ENCODE assay signal across 20 cellular contexts in genomic region chr1:17732475-17732874, GRCh38. TPM values are rescaled to one million over a fixed set of nuclear protein-coding genes. Genes with fewer than 3 reads are reported as not detected.
A peak's percentile ranks its signal among the peaks of the same experiment; 100 is the strongest.
DNase-seq lines count a peak whose midpoint lies in the region; ATAC-seq and TF ChIP-seq lines count a peak whose summit lies in the region.
"Had no signal": no experiment of that assay in that cellular context is flagged by ENCODE, and none has a peak within 500 bp of the region (broad histone marks: within the 10 kb centered on the region; RNA-seq: fewer than 3 reads in every experiment).

No MANE protein-coding gene starts in this region.

- no peaks in the 10 kb centered on the region for H4K20me1 ChIP-seq in HCT116 (ENCODE audit: insufficient read depth)

- peaks cover 0 to 5% of the 10 kb centered on the region in 2 donors for H3K27me3 Mint-ChIP-seq in stimulated activated naive B cell treated with anti-CD40 and anti-IgM and Interleukin-4, amounts not matched to agents 10 μg/mL and 1 μg/mL and 100 μg/mL, for 72 hours
- H3K27me3 Mint-ChIP-seq: activated naive CD8-positive, alpha-beta T cell treated with anti-CD3 and anti-CD28 coated beads for 36 hours; stimulated activated naive CD8-positive, alpha-beta T cell treated with anti-CD3 and anti-CD28 coated beads, Interleukin-15, amount 100 ng/mL, for 72 hours had no signal

- H3K9ac ChIP-seq in HCT116 (ENCODE audit: low read length), result no peak overlapping the region

- no peaks in the 10 kb centered on the region for H3K36me3 ChIP-seq in HCT116 (ENCODE audit: control insufficient read depth in 1 of 2, insufficient read depth in 2 of 2, low read length in 2 of 2)
- H3K36me3 ChIP-seq: esophagus squamous epithelium, upper lobe of left lung had no signal

- H3K4me3 Mint-ChIP-seq in stimulated activated naive B cell treated with anti-CD40 and anti-IgM and Interleukin-4, amounts not matched to agents 10 μg/mL and 1 μg/mL and 100 μg/mL, for 72 hours, result no peak overlapping the region
- H3K4me3 Mint-ChIP-seq: activated CD4-positive, alpha-beta memory T cell treated with anti-CD3 and anti-CD28 coated beads for 36 hours; activated naive CD8-positive, alpha-beta T cell treated with anti-CD3 and anti-CD28 coated beads for 36 hours; activated T-cell treated with anti-CD3 and anti-CD28 coated beads, Interleukin-2, amount 50 U/mL, for 4 hours; CD8-positive, alpha-beta memory T cell; stimulated activated naive CD8-positive, alpha-beta T cell treated with anti-CD3 and anti-CD28 coated beads, Interleukin-15, amount 100 ng/mL, for 72 hours had no signal

- no peaks in the 10 kb centered on the region for H3K79me2 ChIP-seq in HCT116 (ENCODE audit: insufficient read depth, low read length)

- no peak overlapping the region for H3K4me3 ChIP-seq in HCT116 (replicated peaks in 1 of 2; ENCODE audit: low read depth in 1 of 2, low read length in 2 of 2)
- H3K4me3 ChIP-seq in foreskin fibroblast (ENCODE audit: low read depth in 1 of 2, low read length in 2 of 2), result no peak overlapping the region
- no peak overlapping the region for H3K4me3 ChIP-seq in coronary artery
- H3K4me3 ChIP-seq: A549, esophagus squamous epithelium, upper lobe of left lung had no signal

- TF ChIP-seq CTCF in HCT116 (IDR thresholded peaks at IDR 0.05 in 2 of 3, conservative IDR thresholded peaks at IDR 0.05 in 1 of 3; ENCODE audit: borderline replicate concordance in 1 of 3, insufficient read depth in 1 of 3, low read depth in 2 of 3, low read length in 2 of 3), result no peak
- TF ChIP-seq CTCF in foreskin fibroblast (IDR thresholded peaks at IDR 0.05; ENCODE audit: low read depth, low read length), result no peak
- no peak for TF ChIP-seq CTCF in coronary artery (IDR thresholded peaks at IDR 0.05)

- peaks cover 9 to 11% of the 10 kb centered on the region in 2 donors for H3K9me3 Mint-ChIP-seq in stimulated activated naive B cell treated with anti-CD40 and anti-IgM and Interleukin-4, amounts not matched to agents 10 μg/mL and 1 μg/mL and 100 μg/mL, for 72 hours
- H3K9me3 Mint-ChIP-seq: activated CD4-positive, alpha-beta memory T cell treated with anti-CD3 and anti-CD28 coated beads for 36 hours; activated naive CD8-positive, alpha-beta T cell treated with anti-CD3 and anti-CD28 coated beads for 36 hours; activated T-cell treated with anti-CD3 and anti-CD28 coated beads, Interleukin-2, amount 50 U/mL, for 4 hours; stimulated activated naive CD8-positive, alpha-beta T cell treated with anti-CD3 and anti-CD28 coated beads, Interleukin-15, amount 100 ng/mL, for 72 hours had no signal

- ATAC-seq in HCT116 (peak; percentile 55; the same call in 1 of the 2 replicates), SK-N-SH treated with all-trans-retinoic acid at 6 μM for 48 hours (peak; percentile 59), HG03442 (IDR thresholded peaks at IDR 0.05; ENCODE audit: unreplicated experiment) (no peak), GM19324 (IDR thresholded peaks at IDR 0.05; ENCODE audit: low FRiP score, unreplicated experiment) (no peak)
- ATAC-seq in stimulated activated naive B cell treated with anti-CD40 and anti-IgM and Interleukin-4, amounts not matched to agents 10 μg/mL and 1 μg/mL and 100 μg/mL, for 72 hours (replicated peaks), result no peak
- ATAC-seq: A549; activated T-cell treated with anti-CD3 and anti-CD28 coated beads, Interleukin-2, amount 50 U/mL, for 4 hours; stimulated activated naive CD8-positive, alpha-beta T cell treated with anti-CD3 and anti-CD28 coated beads, Interleukin-15, amount 100 ng/mL, for 72 hours had no signal

- no peaks in the 10 kb centered on the region for H3K36me3 Mint-ChIP-seq in stimulated activated naive B cell treated with anti-CD40 and anti-IgM and Interleukin-4, amounts not matched to agents 10 μg/mL and 1 μg/mL and 100 μg/mL, for 72 hours
- H3K36me3 Mint-ChIP-seq: activated CD4-positive, alpha-beta memory T cell treated with anti-CD3 and anti-CD28 coated beads for 36 hours; activated naive CD8-positive, alpha-beta T cell treated with anti-CD3 and anti-CD28 coated beads for 36 hours; CD8-positive, alpha-beta memory T cell had no signal

- no peaks in the 10 kb centered on the region for H3K27me3 ChIP-seq in HCT116 (ENCODE audit: insufficient read depth, low read length)
- H3K27me3 ChIP-seq: upper lobe of left lung had no signal

- no TSS peak for BruUV-seq in HCT116 (replicated peaks; lab: Mats Ljungman, UMichigan)

- H3K27ac Mint-ChIP-seq in stimulated activated naive B cell treated with anti-CD40 and anti-IgM and Interleukin-4, amounts not matched to agents 10 μg/mL and 1 μg/mL and 100 μg/mL, for 72 hours, result no peak overlapping the region
- H3K27ac Mint-ChIP-seq: activated CD4-positive, alpha-beta memory T cell treated with anti-CD3 and anti-CD28 coated beads for 36 hours; activated naive CD8-positive, alpha-beta T cell treated with anti-CD3 and anti-CD28 coated beads for 36 hours; CD8-positive, alpha-beta memory T cell; stimulated activated naive CD8-positive, alpha-beta T cell treated with anti-CD3 and anti-CD28 coated beads, Interleukin-15, amount 100 ng/mL, for 72 hours had no signal

- H3K27ac ChIP-seq in HCT116 (ENCODE audit: low read depth, low read length), result no peak overlapping the region
- H3K27ac ChIP-seq in coronary artery, result no peak overlapping the region
- H3K27ac ChIP-seq: A549, esophagus squamous epithelium, upper lobe of left lung had no signal

- peaks cover 0 to 7% of the 10 kb centered on the region in 2 experiments; a peak in 2 of 4 replicates for H3K4me1 ChIP-seq in HCT116 (ENCODE audit: control insufficient read depth in 1 of 2, insufficient read depth in 2 of 2, low read length in 2 of 2)
- H3K4me1 ChIP-seq: A549, esophagus squamous epithelium, upper lobe of left lung had no signal

- H3K9me3 ChIP-seq in HCT116 (ENCODE audit: control insufficient read depth in 1 of 2, insufficient read depth in 1 of 2, low read depth in 1 of 2, low read length in 2 of 2), result no peaks in the 10 kb centered on the region
- H3K9me3 ChIP-seq: A549, esophagus squamous epithelium, upper lobe of left lung had no signal

- DNase-seq in AG08395 (ENCODE audit: low spot score) (peak; percentile 77), HCT116 (ENCODE audit: low read depth, low spot score) (no peak), foreskin fibroblast (peak; percentile 46 to 66), coronary artery (ENCODE audit: low spot score) (no peak)
- no peak for DNase-seq in stimulated activated naive B cell treated with anti-CD40 and anti-IgM and Interleukin-4, amounts not matched to agents 10 μg/mL and 1 μg/mL and 100 μg/mL, for 72 hours
- DNase-seq: activated CD4-positive, alpha-beta memory T cell treated with anti-CD3 and anti-CD28 coated beads for 36 hours; activated naive CD8-positive, alpha-beta T cell treated with anti-CD3 and anti-CD28 coated beads for 36 hours; activated T-cell treated with anti-CD3 and anti-CD28 coated beads, Interleukin-2, amount 50 U/mL, for 4 hours; CD8-positive, alpha-beta memory T cell; DMS79 treated with DMSO at 0.1 percent for 48 hours; esophagus squamous epithelium; NCI-H1048; NCI-H748 treated with DMSO at 0.1 percent for 48 hours; stimulated activated naive CD8-positive, alpha-beta T cell treated with anti-CD3 and anti-CD28 coated beads, Interleukin-15, amount 100 ng/mL, for 72 hours; upper lobe of left lung had no signal

- H3K4me2 ChIP-seq in HCT116 (ENCODE audit: low read length), result peak overlapping the region; percentile 19; the same call in 1 of the 2 replicates
- H3K4me2 ChIP-seq: A549 had no signal

- H3K4me1 Mint-ChIP-seq in stimulated activated naive B cell treated with anti-CD40 and anti-IgM and Interleukin-4, amounts not matched to agents 10 μg/mL and 1 μg/mL and 100 μg/mL, for 72 hours, result no peaks in the 10 kb centered on the region
- H3K4me1 Mint-ChIP-seq: activated naive CD8-positive, alpha-beta T cell treated with anti-CD3 and anti-CD28 coated beads for 36 hours; CD8-positive, alpha-beta memory T cell; stimulated activated naive CD8-positive, alpha-beta T cell treated with anti-CD3 and anti-CD28 coated beads, Interleukin-15, amount 100 ng/mL, for 72 hours had no signal

- CTCF ChIA-PET in HCT116 (lab: Charles Lee), result interaction anchor here (1.4 kb wide), 1 partner anchor 21 kb away, joined by 3 read pairs; no protein-coding TSS in a partner anchor

- H3K9me2 ChIP-seq in HCT116 (ENCODE audit: insufficient read depth), result no peaks in the 10 kb centered on the region

- no peak for TF ChIP-seq RAD21 in HCT116 (IDR thresholded peaks at IDR 0.05; ENCODE audit: low read depth)

- intact Hi-C loops in HCT116 (cut with micrococcal nuclease), result no loop called here

- POLR2A ChIA-PET in HCT116 (lab: Charles Lee), result no interaction called here

- no peak overlapping the region for H2AFZ ChIP-seq in HCT116 (ENCODE audit: low read depth, low read length, poor library complexity, severe bottlenecking)

- no peak for TF ChIP-seq POLR2A in HCT116 (IDR thresholded peaks at IDR 0.05; ENCODE audit: borderline replicate concordance, extremely low read depth, insufficient read depth, insufficient read length)

- RAD21 ChIA-PET in HCT116 (lab: Charles Lee; ENCODE audit: low non-redundant PET in 1 of 2, low total read pairs in 2 of 2, uncharacterized antibody in 2 of 2, unreplicated experiment in 2 of 2), result no interaction called here

TF ChIP-seq in HCT116, 20 proteins besides CTCF, POLR2A, EP300 and RAD21:
- no peak for TF ChIP-seq SRF (IDR thresholded peaks at IDR 0.05; ENCODE audit: low read depth)
- no peak for TF ChIP-seq JUND (IDR thresholded peaks at IDR 0.05)
- TF ChIP-seq SP1 (IDR thresholded peaks at IDR 0.05; ENCODE audit: low read depth), result no peak
- no peak for TF ChIP-seq ELF1 (IDR thresholded peaks at IDR 0.05; ENCODE audit: borderline replicate concordance, low read depth)
- no peak for TF ChIP-seq TCF7L2 (IDR thresholded peaks at IDR 0.05; ENCODE audit: borderline replicate concordance, extremely low read depth, insufficient read depth, insufficient read length)
- TF ChIP-seq SIN3A (IDR thresholded peaks at IDR 0.05; ENCODE audit: low read depth), result no peak

TF ChIP-seq in SK-N-SH treated with all-trans-retinoic acid at 6 μM for 48 hours, 23 proteins besides CTCF, POLR2A, EP300 and RAD21:
- no peak for TF ChIP-seq TOX (CRISPR knock-in tag; IDR thresholded peaks at IDR 0.05; ENCODE audit: borderline replicate concordance)
- 0 out of 2 replicates have a peak, but pooled peaks have one; percentile 52 for TF ChIP-seq ZFP3 (CRISPR knock-in tag; IDR thresholded peaks at IDR 0.05)
- peak; percentile 16; the same call in 1 of the 2 replicates for TF ChIP-seq ISL1 (CRISPR knock-in tag; IDR thresholded peaks at IDR 0.05)

RNA-seq across cellular contexts. Expression of gene ACTL8, which starts 22.7 kb away (rescaled TPM):
- 0.69 TPM for total RNA-seq in HCT116 (2021; ENCODE audit: unreplicated experiment)
- polyA plus RNA-seq in HCT116 (2012), result 0.30 and 0.34 TPM in 2 replicates
- total RNA-seq: activated CD4-positive, alpha-beta memory T cell treated with anti-CD3 and anti-CD28 coated beads for 36 hours; activated naive CD8-positive, alpha-beta T cell treated with anti-CD3 and anti-CD28 coated beads for 36 hours; activated T-cell treated with anti-CD3 and anti-CD28 coated beads, Interleukin-2, amount 50 U/mL, for 4 hours; CD8-positive, alpha-beta memory T cell; mononuclear cell; upper lobe of left lung had no signal
- polyA plus RNA-seq: CD8-positive, alpha-beta memory T cell had no signal

Comparison
In these comparisons a context has a peak if more than half of its experiments do, and no peak if none do; other contexts are left out.
1. DNase-seq: peak in AG08395 (single experiment) and foreskin fibroblast (2 of 2); none in HCT116 (single experiment), stimulated activated naive B cell treated with anti-CD40 and anti-IgM and Interleukin-4, amounts not matched to agents 10 μg/mL and 1 μg/mL and 100 μg/mL, for 72 hours (single experiment) and coronary artery (single experiment).
2. ATAC-seq: peak in HCT116 (single experiment) and SK-N-SH treated with all-trans-retinoic acid at 6 μM for 48 hours (single experiment); none in stimulated activated naive B cell treated with anti-CD40 and anti-IgM and Interleukin-4, amounts not matched to agents 10 μg/mL and 1 μg/mL and 100 μg/mL, for 72 hours (0 of 2), HG03442 (single experiment) and GM19324 (single experiment).